Comparison of ENCODE assay signal across 1 cellular context in the genomic region with DNA sequence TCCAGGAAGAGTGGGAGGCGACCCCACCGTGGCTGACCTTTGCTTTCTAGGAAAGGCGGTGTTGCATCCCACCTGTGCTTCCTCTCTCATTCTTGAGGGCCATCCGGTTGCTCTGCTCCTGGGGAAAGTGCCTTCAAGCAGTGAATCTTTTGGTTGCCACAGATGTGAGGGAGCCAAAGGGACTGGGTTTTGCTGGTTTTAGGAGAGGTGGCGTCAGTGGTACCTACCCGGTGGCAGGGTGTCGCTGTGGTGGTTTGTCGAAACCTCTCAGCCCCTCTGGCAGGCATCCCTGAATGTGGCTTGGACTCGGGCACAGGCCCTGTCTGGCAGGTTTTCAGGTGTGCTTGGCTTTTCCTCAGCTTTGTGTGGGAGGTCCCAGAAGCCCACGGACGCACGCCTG.
TF ChIP-seq lines count a peak whose summit lies in the region.

No MANE protein-coding gene starts in this region.

TF ChIP-seq in K562, 482 proteins besides CTCF, POLR2A, EP300 and RAD21 (continued from another document):
- TF ChIP-seq, protein P1, sequence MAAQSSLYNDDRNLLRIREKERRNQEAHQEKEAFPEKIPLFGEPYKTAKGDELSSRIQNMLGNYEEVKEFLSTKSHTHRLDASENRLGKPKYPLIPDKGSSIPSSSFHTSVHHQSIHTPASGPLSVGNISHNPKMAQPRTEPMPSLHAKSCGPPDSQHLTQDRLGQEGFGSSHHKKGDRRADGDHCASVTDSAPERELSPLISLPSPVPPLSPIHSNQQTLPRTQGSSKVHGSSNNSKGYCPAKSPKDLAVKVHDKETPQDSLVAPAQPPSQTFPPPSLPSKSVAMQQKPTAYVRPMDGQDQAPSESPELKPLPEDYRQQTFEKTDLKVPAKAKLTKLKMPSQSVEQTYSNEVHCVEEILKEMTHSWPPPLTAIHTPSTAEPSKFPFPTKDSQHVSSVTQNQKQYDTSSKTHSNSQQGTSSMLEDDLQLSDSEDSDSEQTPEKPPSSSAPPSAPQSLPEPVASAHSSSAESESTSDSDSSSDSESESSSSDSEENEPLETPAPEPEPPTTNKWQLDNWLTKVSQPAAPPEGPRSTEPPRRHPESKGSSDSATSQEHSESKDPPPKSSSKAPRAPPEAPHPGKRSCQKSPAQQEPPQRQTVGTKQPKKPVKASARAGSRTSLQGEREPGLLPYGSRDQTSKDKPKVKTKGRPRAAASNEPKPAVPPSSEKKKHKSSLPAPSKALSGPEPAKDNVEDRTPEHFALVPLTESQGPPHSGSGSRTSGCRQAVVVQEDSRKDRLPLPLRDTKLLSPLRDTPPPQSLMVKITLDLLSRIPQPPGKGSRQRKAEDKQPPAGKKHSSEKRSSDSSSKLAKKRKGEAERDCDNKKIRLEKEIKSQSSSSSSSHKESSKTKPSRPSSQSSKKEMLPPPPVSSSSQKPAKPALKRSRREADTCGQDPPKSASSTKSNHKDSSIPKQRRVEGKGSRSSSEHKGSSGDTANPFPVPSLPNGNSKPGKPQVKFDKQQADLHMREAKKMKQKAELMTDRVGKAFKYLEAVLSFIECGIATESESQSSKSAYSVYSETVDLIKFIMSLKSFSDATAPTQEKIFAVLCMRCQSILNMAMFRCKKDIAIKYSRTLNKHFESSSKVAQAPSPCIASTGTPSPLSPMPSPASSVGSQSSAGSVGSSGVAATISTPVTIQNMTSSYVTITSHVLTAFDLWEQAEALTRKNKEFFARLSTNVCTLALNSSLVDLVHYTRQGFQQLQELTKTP (IDR thresholded peaks at IDR 0.05; ENCODE audit: low read depth in 1 of 2, partially characterized antibody in 2 of 2), result no peak
- TF ChIP-seq, protein P2, sequence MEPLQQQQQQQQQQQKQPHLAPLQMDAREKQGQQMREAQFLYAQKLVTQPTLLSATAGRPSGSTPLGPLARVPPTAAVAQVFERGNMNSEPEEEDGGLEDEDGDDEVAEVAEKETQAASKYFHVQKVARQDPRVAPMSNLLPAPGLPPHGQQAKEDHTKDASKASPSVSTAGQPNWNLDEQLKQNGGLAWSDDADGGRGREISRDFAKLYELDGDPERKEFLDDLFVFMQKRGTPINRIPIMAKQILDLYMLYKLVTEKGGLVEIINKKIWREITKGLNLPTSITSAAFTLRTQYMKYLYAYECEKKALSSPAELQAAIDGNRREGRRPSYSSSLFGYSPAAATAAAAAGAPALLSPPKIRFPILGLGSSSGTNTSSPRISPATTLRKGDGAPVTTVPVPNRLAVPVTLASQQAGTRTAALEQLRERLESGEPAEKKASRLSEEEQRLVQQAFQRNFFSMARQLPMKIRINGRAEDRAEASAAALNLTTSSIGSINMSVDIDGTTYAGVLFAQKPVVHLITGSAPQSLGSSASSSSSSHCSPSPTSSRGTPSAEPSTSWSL (CRISPR knock-in tag; IDR thresholded peaks at IDR 0.05; ENCODE audit: borderline replicate concordance), result no peak
- TF ChIP-seq KAT8 (IDR thresholded peaks at IDR 0.05; ENCODE audit: low read depth) (no peak), TEAD4 (IDR thresholded peaks at IDR 0.05; ENCODE audit: low read length) (no peak), TEAD4 (CRISPR knock-in tag; IDR thresholded peaks at IDR 0.05; ENCODE audit: borderline replicate concordance) (no peak), SMAD1 (IDR thresholded peaks at IDR 0.05; ENCODE audit: low read depth, low read length, partially characterized antibody) (no peak), HOXB6 (CRISPR knock-in tag; IDR thresholded peaks at IDR 0.05; ENCODE audit: borderline replicate concordance) (no peak), ILK (tag; IDR thresholded peaks at IDR 0.05; ENCODE audit: borderline replicate concordance, low read depth) (no peak), ZEB2 (IDR thresholded peaks at IDR 0.05) (no peak)
- TF ChIP-seq, protein P3, sequence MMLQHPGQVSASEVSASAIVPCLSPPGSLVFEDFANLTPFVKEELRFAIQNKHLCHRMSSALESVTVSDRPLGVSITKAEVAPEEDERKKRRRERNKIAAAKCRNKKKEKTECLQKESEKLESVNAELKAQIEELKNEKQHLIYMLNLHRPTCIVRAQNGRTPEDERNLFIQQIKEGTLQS (IDR thresholded peaks at IDR 0.05), result no peak
- TF ChIP-seq, protein P3 (CRISPR knock-in tag; conservative IDR thresholded peaks at IDR 0.05), result no peak
- TF ChIP-seq, protein P4, sequence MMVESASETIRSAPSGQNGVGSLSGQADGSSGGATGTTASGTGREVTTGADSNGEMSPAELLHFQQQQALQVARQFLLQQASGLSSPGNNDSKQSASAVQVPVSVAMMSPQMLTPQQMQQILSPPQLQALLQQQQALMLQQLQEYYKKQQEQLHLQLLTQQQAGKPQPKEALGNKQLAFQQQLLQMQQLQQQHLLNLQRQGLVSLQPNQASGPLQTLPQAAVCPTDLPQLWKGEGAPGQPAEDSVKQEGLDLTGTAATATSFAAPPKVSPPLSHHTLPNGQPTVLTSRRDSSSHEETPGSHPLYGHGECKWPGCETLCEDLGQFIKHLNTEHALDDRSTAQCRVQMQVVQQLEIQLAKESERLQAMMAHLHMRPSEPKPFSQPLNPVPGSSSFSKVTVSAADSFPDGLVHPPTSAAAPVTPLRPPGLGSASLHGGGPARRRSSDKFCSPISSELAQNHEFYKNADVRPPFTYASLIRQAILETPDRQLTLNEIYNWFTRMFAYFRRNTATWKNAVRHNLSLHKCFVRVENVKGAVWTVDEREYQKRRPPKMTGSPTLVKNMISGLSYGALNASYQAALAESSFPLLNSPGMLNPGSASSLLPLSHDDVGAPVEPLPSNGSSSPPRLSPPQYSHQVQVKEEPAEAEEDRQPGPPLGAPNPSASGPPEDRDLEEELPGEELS (CRISPR knock-in tag; IDR thresholded peaks at IDR 0.05; ENCODE audit: borderline replicate concordance), result no peak
- TF ChIP-seq, protein P5, sequence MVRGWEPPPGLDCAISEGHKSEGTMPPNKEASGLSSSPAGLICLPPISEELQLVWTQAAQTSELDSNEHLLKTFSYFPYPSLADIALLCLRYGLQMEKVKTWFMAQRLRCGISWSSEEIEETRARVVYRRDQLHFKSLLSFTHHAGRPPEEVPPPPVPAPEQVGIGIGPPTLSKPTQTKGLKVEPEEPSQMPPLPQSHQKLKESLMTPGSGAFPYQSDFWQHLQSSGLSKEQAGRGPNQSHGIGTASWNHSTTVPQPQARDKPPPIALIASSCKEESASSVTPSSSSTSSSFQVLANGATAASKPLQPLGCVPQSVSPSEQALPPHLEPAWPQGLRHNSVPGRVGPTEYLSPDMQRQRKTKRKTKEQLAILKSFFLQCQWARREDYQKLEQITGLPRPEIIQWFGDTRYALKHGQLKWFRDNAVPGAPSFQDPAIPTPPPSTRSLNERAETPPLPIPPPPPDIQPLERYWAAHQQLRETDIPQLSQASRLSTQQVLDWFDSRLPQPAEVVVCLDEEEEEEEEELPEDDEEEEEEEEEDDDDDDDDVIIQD (CRISPR knock-in tag; IDR thresholded peaks at IDR 0.05), result no peak
